12 cellular contexts compared by ENCODE assay signal in the genomic region with DNA sequence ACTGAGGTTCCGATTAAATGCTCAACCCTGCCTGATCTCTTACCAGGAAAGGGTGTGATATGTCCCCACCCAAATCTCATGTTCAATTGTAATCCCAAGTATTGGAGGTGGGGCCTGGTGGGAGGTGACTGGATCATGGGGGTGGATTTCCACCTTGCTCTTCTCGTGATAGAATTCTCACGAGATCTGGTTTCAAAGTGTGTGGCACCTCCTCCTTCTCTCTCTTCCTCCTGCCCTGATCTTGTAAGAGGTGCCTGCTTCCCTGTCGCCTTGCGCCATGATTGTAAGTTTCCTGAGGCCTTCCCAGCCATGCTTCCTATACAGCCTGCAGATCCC.
DNase-seq lines count a peak whose midpoint lies in the region; ATAC-seq and TF ChIP-seq lines count a peak whose summit lies in the region.
"Had no signal": no experiment of that assay in that cellular context is flagged by ENCODE, and none has a peak within 500 bp of the region (broad histone marks: within the 10 kb centered on the region; RNA-seq: fewer than 3 reads in every experiment).

No MANE protein-coding gene starts in this region.

- H3K27ac Mint-ChIP-seq in memory B cell, result peak overlapping the region; percentile 99

- no peaks in the 10 kb centered on the region for H3K9me2 ChIP-seq in OCI-LY1 (ENCODE audit: low read depth, low read length)

- H3F3A ChIP-seq in OCI-LY1 (ENCODE audit: insufficient read depth, low read length), result no peaks in the 10 kb centered on the region

- H3K4me2 ChIP-seq in BLaER1 treated with 17β-estradiol and CSF1 and Interleukin-3, amounts not matched to agents 10 nM and 100 nM, result peak overlapping the region; percentile 25 to 91 (median 77); a peak in 21 of 22 replicates
- H3K4me2 ChIP-seq in OCI-LY1 (ENCODE audit: low read length), result peak overlapping the region; percentile 76

- no peak overlapping the region for H2AFZ ChIP-seq in OCI-LY1 (ENCODE audit: low read length)

- H3K9ac ChIP-seq in BLaER1 treated with 17β-estradiol and CSF1 and Interleukin-3, amounts not matched to agents 10 nM and 100 nM, result no peak overlapping the region
- H3K9ac ChIP-seq in OCI-LY1 (ENCODE audit: low read length), result no peak overlapping the region; the same call in 1 of the 2 replicates

- TF ChIP-seq CTCF in OCI-LY1 (IDR thresholded peaks at IDR 0.05; ENCODE audit: low read length), result no peak

- H3K4me3 ChIP-seq in BLaER1 treated with 17β-estradiol and CSF1 and Interleukin-3, amounts not matched to agents 10 nM and 100 nM, result no peak overlapping the region
- H3K4me3 ChIP-seq in OCI-LY1 (ENCODE audit: low read depth, low read length, poor library complexity, severe bottlenecking), result peak overlapping the region; percentile 20
- H3K4me3 ChIP-seq: gastroesophageal sphincter, pancreas had no signal

- peak overlapping the region; percentile 72 for H3K4me3 Mint-ChIP-seq in memory B cell

- H4K20me1 ChIP-seq in BLaER1 treated with 17β-estradiol and CSF1 and Interleukin-3, amounts not matched to agents 10 nM and 100 nM, result peaks cover 0 to 17% (median 0%) of the 10 kb centered on the region in 11 experiments; a peak in 2 of 22 replicates
- H4K20me1 ChIP-seq in OCI-LY1 (ENCODE audit: insufficient read depth, low read length), result no peaks in the 10 kb centered on the region

- no peaks in the 10 kb centered on the region for H3K27me3 Mint-ChIP-seq in memory B cell

- ATAC-seq in memory B cell (ENCODE audit: low read depth) (peak; percentile 9), HG03159 (IDR thresholded peaks at IDR 0.05; ENCODE audit: unreplicated experiment) (no peak)
- ATAC-seq: gastroesophageal sphincter, HCT116, left cardiac atrium had no signal

- H3K9me3 ChIP-seq in BLaER1 treated with 17β-estradiol and CSF1 and Interleukin-3, amounts not matched to agents 10 nM and 100 nM (replicated peaks in 1 of 11), result peaks cover 0 to 9% (median 0%) of the 10 kb centered on the region in 11 experiments; a peak in 4 of 22 replicates
- H3K9me3 ChIP-seq in OCI-LY1 (ENCODE audit: low read length), result peaks cover 4% of the 10 kb centered on the region; the same call in 1 of the 2 replicates
- H3K9me3 ChIP-seq: Caco-2, gastroesophageal sphincter, pancreas had no signal

- peak; percentile 49 for DNase-seq in DMS53 treated with DMSO at 0.1 percent for 48 hours (lab: John Stamatoyannopoulos, UW; ENCODE audit: unreplicated experiment)
- no peak for DNase-seq in memory B cell (ENCODE audit: low spot score in 2 of 2)
- no peak for DNase-seq in stimulated activated CD4-positive, alpha-beta T cell treated with anti-CD3 and anti-CD28 coated beads, Interleukin-4, amount 100 ng/mL, for 4 hours
- no peak for DNase-seq in stimulated activated CD4-positive, alpha-beta T cell treated with anti-CD3 and anti-CD28 coated beads, Interleukin-12 subunit alpha, Interleukin-12 subunit beta, amount 100 ng/mL, for 4 hours
- DNase-seq: left cardiac atrium had no signal

- no peaks in the 10 kb centered on the region for H3K79me2 ChIP-seq in OCI-LY1 (ENCODE audit: insufficient read depth, low read length)

- H3K27ac ChIP-seq in BLaER1 treated with 17β-estradiol and CSF1 and Interleukin-3, amounts not matched to agents 10 nM and 100 nM, result peak overlapping the region in 2 of 11 experiments; percentile 33 to 65; a peak in 4 of 22 replicates
- peak overlapping the region; percentile 83 for H3K27ac ChIP-seq in OCI-LY1 (ENCODE audit: low read depth, low read length, poor library complexity, severe bottlenecking)
- H3K27ac ChIP-seq: gastroesophageal sphincter had no signal

- no peaks in the 10 kb centered on the region for H3K9me3 Mint-ChIP-seq in memory B cell

- peaks cover 54% of the 10 kb centered on the region for H3K4me1 Mint-ChIP-seq in memory B cell

- H3K27me3 ChIP-seq in BLaER1 treated with 17β-estradiol and CSF1 and Interleukin-3, amounts not matched to agents 10 nM and 100 nM, result peaks cover 0 to 15% (median 0%) of the 10 kb centered on the region in 11 experiments; a peak in 1 of 22 replicates
- H3K27me3 ChIP-seq in OCI-LY1 (ENCODE audit: insufficient read depth, low read length), result no peaks in the 10 kb centered on the region
- H3K27me3 ChIP-seq: gastroesophageal sphincter, pancreas had no signal

- H3K36me3 ChIP-seq in BLaER1 treated with 17β-estradiol and CSF1 and Interleukin-3, amounts not matched to agents 10 nM and 100 nM, result no peaks in the 10 kb centered on the region
- no peaks in the 10 kb centered on the region for H3K36me3 ChIP-seq in OCI-LY1 (ENCODE audit: insufficient read depth, low read length)
- H3K36me3 ChIP-seq: gastroesophageal sphincter, pancreas had no signal

- H3K4me1 ChIP-seq in BLaER1 treated with 17β-estradiol and CSF1 and Interleukin-3, amounts not matched to agents 10 nM and 100 nM, result peaks cover 52 to 75% (median 68%) of the 10 kb centered on the region in 10 experiments
- peaks cover 66% of the 10 kb centered on the region for H3K4me1 ChIP-seq in OCI-LY1 (ENCODE audit: insufficient read depth, low read length, severe bottlenecking)
- H3K4me1 ChIP-seq: gastroesophageal sphincter had no signal

- H3K36me3 Mint-ChIP-seq in memory B cell, result no peaks in the 10 kb centered on the region
